In the genomic region with DNA sequence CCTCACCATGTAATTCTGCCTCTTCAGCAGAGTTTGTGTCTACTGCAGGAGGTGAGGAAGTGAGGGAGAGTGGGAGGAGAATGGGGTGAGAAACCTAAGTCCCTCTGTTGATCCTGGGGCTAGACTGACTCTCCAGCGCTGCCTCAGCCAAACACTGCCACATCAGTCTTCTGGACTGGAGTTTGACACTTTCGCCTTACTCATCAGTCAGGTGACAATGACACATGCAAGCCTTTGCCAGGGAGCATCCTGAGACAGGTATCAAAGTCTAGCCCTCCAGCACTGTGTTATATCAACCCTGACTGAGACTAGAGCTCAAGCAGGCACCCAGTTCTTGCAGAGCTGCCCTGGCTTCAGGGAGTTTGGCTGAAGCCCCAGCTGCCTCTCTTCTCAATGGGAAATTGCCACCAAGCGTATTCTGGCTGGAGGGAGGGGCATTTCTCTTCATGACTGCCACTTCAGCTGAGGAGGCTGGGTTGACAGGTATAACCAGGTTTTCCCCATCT, we compare ENCODE assay signal across 10 cellular contexts. TPM values are rescaled to one million over a fixed set of nuclear protein-coding genes. Genes with fewer than 3 reads are reported as not detected.
DNase-seq lines count a peak whose midpoint lies in the region; ATAC-seq and TF ChIP-seq lines count a peak whose summit lies in the region.
"Had no signal": no experiment of that assay in that cellular context is flagged by ENCODE, and none has a peak within 500 bp of the region (broad histone marks: within the 10 kb centered on the region; RNA-seq: fewer than 3 reads in every experiment).

No MANE protein-coding gene starts in this region.

- no peak for ATAC-seq in gastroesophageal sphincter

- no peak for TF ChIP-seq EP300 in gastroesophageal sphincter (IDR thresholded peaks at IDR 0.05)

- H3K27me3 ChIP-seq in gastroesophageal sphincter = no peaks in the 10 kb centered on the region

- DNase-seq in activated CD4-positive, alpha-beta T cell treated with anti-CD3 and anti-CD28 coated beads for 48 hours = peak; percentile 18
- DNase-seq in activated CD4-positive, alpha-beta T cell treated with anti-CD3 and anti-CD28 coated beads for 1 hour = no peak
- DNase-seq in NCI-H510A treated with DMSO at 0.1 percent for 48 hours (lab: John Stamatoyannopoulos, UW) (peak; percentile 85), epithelial cell of esophagus (ENCODE audit: low read depth) (peak; percentile 91), renal cortical epithelial cell (ENCODE audit: low read depth) (peak; percentile 62), globus pallidus (ENCODE audit: low spot score) (no peak), NAMALWA (ENCODE audit: low spot score) (no peak)
- DNase-seq: activated naive CD4-positive, alpha-beta T cell treated with anti-CD3 and anti-CD28 coated beads, Interleukin-2, amount 10 ng/mL, durations not matched to agents 7 days and 5 days; stimulated activated CD4-positive, alpha-beta T cell treated with anti-CD3 and anti-CD28 coated beads, Interleukin-2, amount 100 ng/mL, for 48 hours had no signal

- WGBS in gastroesophageal sphincter (ENCODE audit: low coverage in 1 of 2), 2 donors = 64 to 73% methylated on average over 2 to 3 of the region's 3 CpGs

- H3K27ac ChIP-seq in gastroesophageal sphincter = no peak overlapping the region

- TF ChIP-seq CTCF in epithelial cell of esophagus (IDR thresholded peaks at IDR 0.05; ENCODE audit: insufficient read depth, low read depth, low read length, missing control alignments) = no peak
- TF ChIP-seq CTCF in gastroesophageal sphincter (IDR thresholded peaks at IDR 0.05) = no peak

- no peak for TF ChIP-seq POLR2A in gastroesophageal sphincter (IDR thresholded peaks at IDR 0.05)

- H3K4me3 ChIP-seq in epithelial cell of esophagus (ENCODE audit: low read length) (no peak overlapping the region), gastroesophageal sphincter (no peak overlapping the region)

- no peaks in the 10 kb centered on the region for H3K9me3 ChIP-seq in gastroesophageal sphincter

- H3K36me3 ChIP-seq in gastroesophageal sphincter = no peaks in the 10 kb centered on the region

- peaks cover 0 to 19% (median 0%) of the 10 kb centered on the region in 3 donors for H3K4me1 ChIP-seq in gastroesophageal sphincter

RNA-seq across cellular contexts. Expression of gene SUCO, which starts 33.3 kb away (rescaled TPM):
- total RNA-seq in renal cortical epithelial cell (42.9 and 75.5 TPM in 2 replicates), gastroesophageal sphincter (10 to 100 TPM; 15.5 to 41.6 (median 25.1) TPM)

RNA-seq across cellular contexts. Expression of gene PIGC, which starts 55.8 kb away (rescaled TPM):
- total RNA-seq in renal cortical epithelial cell = 23.6 and 31.7 TPM in 2 replicates
- 10 to 100 TPM; 23.3 to 26.3 (median 25.8) TPM for total RNA-seq in gastroesophageal sphincter

Comparison
In these comparisons a context has a peak if more than half of its experiments do, and no peak if none do; other contexts are left out.
1. DNase-seq: peak in activated CD4-positive, alpha-beta T cell treated with anti-CD3 and anti-CD28 coated beads for 48 hours (single experiment), NCI-H510A treated with DMSO at 0.1 percent for 48 hours (single experiment), epithelial cell of esophagus (single experiment) and renal cortical epithelial cell (single experiment); none in activated CD4-positive, alpha-beta T cell treated with anti-CD3 and anti-CD28 coated beads for 1 hour (single experiment), globus pallidus (single experiment) and NAMALWA (single experiment).